Comparison of ENCODE assay signal across 8 cellular contexts in genomic region chr2:110211938-110212858, GRCh38. TPM values are rescaled to one million over a fixed set of nuclear protein-coding genes. Genes with fewer than 3 reads are reported as not detected.
DNase-seq lines count a peak whose midpoint lies in the region; ATAC-seq, FAIRE-seq and TF ChIP-seq lines count a peak whose summit lies in the region.

TSS of gene MTLN (minus strand) at chr2:110212547. CDS start at chr2:110212525, 22 bp downstream.

- 0 to 5% (median 2%) methylated on average over 54 of the region's 54 CpGs for WGBS in psoas muscle, 3 donors

- peaks cover 8% of the 10 kb centered on the region for H3K4me1 Mint-ChIP-seq in T-helper 1 cell treated with Interleukin-12 subunit alpha and Interleukin-12 subunit beta and Interleukin-4 antibody, amounts not matched to agents 30 μg/mL and 1 μg/mL, for 36 hours (ENCODE audit: low read depth)

- H3K27me3 Mint-ChIP-seq in T-helper 1 cell treated with Interleukin-12 subunit alpha and Interleukin-12 subunit beta and Interleukin-4 antibody, amounts not matched to agents 30 μg/mL and 1 μg/mL, for 36 hours (ENCODE audit: low read depth): peaks cover 28% of the 10 kb centered on the region

- TF ChIP-seq POLR2A in GM12892 (IDR thresholded peaks at IDR 0.05; ENCODE audit: low read depth, low read length): peak; percentile 92

- peaks cover 9% of the 10 kb centered on the region for H3K36me3 Mint-ChIP-seq in T-helper 1 cell treated with Interleukin-12 subunit alpha and Interleukin-12 subunit beta and Interleukin-4 antibody, amounts not matched to agents 30 μg/mL and 1 μg/mL, for 36 hours (ENCODE audit: low read depth)

- FAIRE-seq in GM12892 (lab: Jason Lieb, UNC) (peak; percentile 96), urothelium cell line (lab: Jason Lieb, UNC) (peak; percentile 93)

- intact Hi-C loops in left cardiac atrium (cut with DNase I) (no loop called here), psoas muscle (cut with DNase I) (loop anchor here in 1 of 2 donors (5.0 kb wide), 1 partner anchor 40 kb away; no protein-coding TSS in a partner anchor)

- peak within 1 kb of the TSS; percentile 86 for H3K27ac Mint-ChIP-seq in T-helper 1 cell treated with Interleukin-12 subunit alpha and Interleukin-12 subunit beta and Interleukin-4 antibody, amounts not matched to agents 30 μg/mL and 1 μg/mL, for 36 hours

- peak; percentile 85 for ATAC-seq in HG02642 (IDR thresholded peaks at IDR 0.05; ENCODE audit: poor library complexity, unreplicated experiment)
- ATAC-seq in left cardiac atrium: peak; percentile 95
- ATAC-seq in psoas muscle: peak; percentile 72 to 80 (median 78)

- peak; percentile 63 for DNase-seq in GM12892 (ENCODE audit: insufficient read length)
- peak; percentile 49 for DNase-seq in NCI-H1105 (lab: John Stamatoyannopoulos, UW)
- DNase-seq in amniotic stem cell (lab: John Stamatoyannopoulos, UW): peak; percentile 20
- DNase-seq in left cardiac atrium: peak; percentile 72
- DNase-seq in psoas muscle: peak; percentile 76 to 86
- DNase-seq in urothelium cell line (ENCODE audit: low spot score): peak; percentile 90

- H3K9me3 ChIP-seq in psoas muscle: no peaks in the 10 kb centered on the region

- H3K4me3 Mint-ChIP-seq in T-helper 1 cell treated with Interleukin-12 subunit alpha and Interleukin-12 subunit beta and Interleukin-4 antibody, amounts not matched to agents 30 μg/mL and 1 μg/mL, for 36 hours: peak within 1 kb of the TSS; percentile 91

- H3K4me3 ChIP-seq in psoas muscle: peak within 1 kb of the TSS; percentile 81

- H3K4me1 ChIP-seq in psoas muscle: peaks cover 36% of the 10 kb centered on the region

- peak within 1 kb of the TSS; percentile 93 for H3K27ac ChIP-seq in psoas muscle

- peaks cover 14 to 19% of the 10 kb centered on the region in 2 donors for H3K36me3 ChIP-seq in psoas muscle (ENCODE audit: insufficient read depth in 1 of 2, low read depth in 1 of 2)

- no peaks in the 10 kb centered on the region for H3K27me3 ChIP-seq in psoas muscle (ENCODE audit: insufficient read depth in 3 of 3, low read length in 2 of 3)

- no peak for TF ChIP-seq CTCF in psoas muscle (IDR thresholded peaks at IDR 0.05)

- H3K9me3 Mint-ChIP-seq in T-helper 1 cell treated with Interleukin-12 subunit alpha and Interleukin-12 subunit beta and Interleukin-4 antibody, amounts not matched to agents 30 μg/mL and 1 μg/mL, for 36 hours: peaks cover 8% of the 10 kb centered on the region

RNA-seq across cellular contexts. Expression of gene MTLN, which starts in this region (rescaled TPM):
- 8.6 TPM for polyA plus RNA-seq in GM12892 (2012; ENCODE audit: missing spikeins)
- total RNA-seq in left cardiac atrium: 100 to 1,000 TPM in 1 of 2 donors, 10 to 100 TPM in 1; 99.9 to 133 TPM
- total RNA-seq in psoas muscle: 100 to 1,000 TPM; 285 to 394 (median 350) TPM
- 100 to 1,000 TPM; 622 to 826 (median 765) TPM for polyA plus RNA-seq in psoas muscle

Comparison
In these comparisons a context has a peak if more than half of its experiments do, and no peak if none do; other contexts are left out.
1. Peak in every context shown above with its lines: DNase-seq, ATAC-seq, H3K4me3 ChIP-seq and H3K27ac ChIP-seq.
2. DNase-seq: peak in every context shown above with its lines; median percentile 90 in urothelium cell line; 81 in psoas muscle; 72 in left cardiac atrium; 63 in GM12892; 49 in NCI-H1105; 20 in amniotic stem cell.